18 cellular contexts compared by ENCODE assay signal in the genomic region with DNA sequence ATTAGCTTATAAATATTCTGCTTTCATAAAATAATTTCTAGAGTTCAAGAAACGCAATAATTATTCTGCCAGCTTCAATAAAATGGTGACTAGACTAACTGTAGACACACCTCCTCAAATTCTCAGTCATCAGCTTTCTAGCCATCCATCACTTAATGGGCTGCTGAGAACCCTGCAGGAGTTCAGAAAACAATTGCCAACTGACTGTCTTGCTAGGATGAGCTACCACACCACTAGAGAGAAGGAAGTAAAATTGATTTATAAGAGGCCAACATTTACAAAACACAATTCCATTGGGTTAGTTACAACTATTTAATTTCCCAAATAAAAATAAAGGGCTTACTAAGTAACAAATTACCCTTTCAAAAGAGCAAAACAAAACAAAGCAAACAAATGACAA.
DNase-seq lines count a peak whose midpoint lies in the region; ATAC-seq and TF ChIP-seq lines count a peak whose summit lies in the region.
"Had no signal": no experiment of that assay in that cellular context is flagged by ENCODE, and none has a peak within 500 bp of the region (broad histone marks: within the 10 kb centered on the region; RNA-seq: fewer than 3 reads in every experiment).

No MANE protein-coding gene starts in this region.

- no peaks in the 10 kb centered on the region for H3K9me2 ChIP-seq in SK-N-SH

- H3K4me2 ChIP-seq in SK-N-SH (peak overlapping the region; percentile 29; the same call in 1 of the 2 replicates), smooth muscle cell (no peak overlapping the region)

- H3K27me3 ChIP-seq in SK-N-SH (ENCODE audit: insufficient read depth) (no peaks in the 10 kb centered on the region), smooth muscle cell (ENCODE audit: low read depth) (no peaks in the 10 kb centered on the region), tibial nerve (no peaks in the 10 kb centered on the region)
- H3K27me3 ChIP-seq: heart left ventricle, left lung, testis had no signal

- 81% methylated on average over 1 of the region's 1 CpG for WGBS in SK-N-SH (ENCODE audit: low lambda C conversion rate)
- WGBS in smooth muscle cell (ENCODE audit: low lambda C conversion rate): 91% methylated on average over 1 of the region's 1 CpG
- 70 to 77% methylated on average over 1 of the region's 1 CpG for WGBS in tibial nerve, 2 donors

- H3K9ac ChIP-seq in SK-N-SH (peak overlapping the region; percentile 22; the same call in 1 of the 2 replicates), smooth muscle cell (ENCODE audit: low read depth) (no peak overlapping the region)

- peaks cover 10% of the 10 kb centered on the region for H3F3A ChIP-seq in SK-N-SH (replicated peaks; ENCODE audit: insufficient read depth)
- H3F3A ChIP-seq in smooth muscle cell (ENCODE audit: low read depth): no peaks in the 10 kb centered on the region

- H3K4me1 ChIP-seq in SK-N-SH (ENCODE audit: control insufficient read depth in 1 of 2, insufficient read depth in 2 of 2, low read depth in 1 of 2, low read length in 1 of 2): peaks cover 0 to 12% of the 10 kb centered on the region in 2 experiments; a peak in 1 of 4 replicates
- no peaks in the 10 kb centered on the region for H3K4me1 ChIP-seq in smooth muscle cell (ENCODE audit: low read depth)
- no peaks in the 10 kb centered on the region for H3K4me1 ChIP-seq in tibial nerve
- H3K4me1 ChIP-seq: heart left ventricle, left lung, testis had no signal

- TF ChIP-seq EP300 in SK-N-SH (IDR thresholded peaks at IDR 0.05; ENCODE audit: borderline replicate concordance in 1 of 2, low read depth in 1 of 2, low read length in 1 of 2) (no peak), tibial nerve (IDR thresholded peaks at IDR 0.05) (no peak)

- TF ChIP-seq POLR2A in tibial nerve (IDR thresholded peaks at IDR 0.05): no peak

- no peak for ATAC-seq in HG02678 (IDR thresholded peaks at IDR 0.05; ENCODE audit: unreplicated experiment)
- ATAC-seq: activated naive CD4-positive, alpha-beta T cell treated with anti-CD3 and anti-CD28 coated beads, Interleukin-2, amount 50 U/mL, for 72 hours; heart left ventricle; left lung had no signal

- H3K27ac ChIP-seq in SK-N-SH (ENCODE audit: low read depth in 2 of 2, low read length in 1 of 2): peak overlapping the region; percentile 67 to 90; a peak in 3 of 4 replicates
- H3K27ac ChIP-seq in smooth muscle cell (ENCODE audit: low read depth): peak overlapping the region; percentile 34
- H3K27ac ChIP-seq in tibial nerve: no peak overlapping the region
- H3K27ac ChIP-seq: heart left ventricle, testis had no signal

- TF ChIP-seq CTCF in SK-N-SH (IDR thresholded peaks at IDR 0.05) (no peak), smooth muscle cell (IDR thresholded peaks at IDR 0.05; ENCODE audit: borderline replicate concordance, insufficient read depth, poor library complexity, severe bottlenecking) (no peak), tibial nerve (IDR thresholded peaks at IDR 0.05) (no peak)

- no peaks in the 10 kb centered on the region for H3K79me2 ChIP-seq in SK-N-SH (ENCODE audit: insufficient read depth)
- no peaks in the 10 kb centered on the region for H3K79me2 ChIP-seq in smooth muscle cell (ENCODE audit: low read depth)

- H3K9me3 ChIP-seq in SK-N-SH (peaks cover 8% of the 10 kb centered on the region), smooth muscle cell (replicated peaks; ENCODE audit: low read depth) (no peaks in the 10 kb centered on the region), tibial nerve (peaks cover 0 to 23% (median 6%) of the 10 kb centered on the region in 4 donors)
- H3K9me3 ChIP-seq: testis had no signal

- 0 out of 2 replicates have a peak overlapping the region, but pooled peaks have one; percentile 80 for H2AFZ ChIP-seq in SK-N-SH (ENCODE audit: low read depth)
- no peak overlapping the region for H2AFZ ChIP-seq in smooth muscle cell (ENCODE audit: low read depth)

- H3K4me3 ChIP-seq in SK-N-SH (ENCODE audit: low read depth in 2 of 2, low read length in 1 of 2) (no peak overlapping the region), smooth muscle cell (no peak overlapping the region), tibial nerve (no peak overlapping the region)
- H3K4me3 ChIP-seq: heart left ventricle, left lung, testis had no signal

- CTCF ChIA-PET in SK-N-SH (lab: Yijun Ruan, JAX): interaction anchor here (1.2 kb wide), 1 partner anchor 434 kb away, joined by 3 read pairs; no protein-coding TSS in a partner anchor

- peaks cover 0 to 4% of the 10 kb centered on the region in 2 experiments for H3K36me3 ChIP-seq in SK-N-SH (replicated peaks in 1 of 2; ENCODE audit: control insufficient read depth in 1 of 2, insufficient read depth in 2 of 2, low read length in 1 of 2)
- no peaks in the 10 kb centered on the region for H3K36me3 ChIP-seq in smooth muscle cell (ENCODE audit: low read depth)
- no peaks in the 10 kb centered on the region for H3K36me3 ChIP-seq in tibial nerve
- H3K36me3 ChIP-seq: heart left ventricle, left lung had no signal

- POLR2A ChIA-PET in SK-N-SH (lab: Yijun Ruan, JAX): no interaction called here

- H4K20me1 ChIP-seq in SK-N-SH (ENCODE audit: insufficient read depth) (no peaks in the 10 kb centered on the region), smooth muscle cell (ENCODE audit: low read depth) (no peaks in the 10 kb centered on the region)

- peak; percentile 61 for DNase-seq in GM04504 (ENCODE audit: low read depth)
- DNase-seq in SK-N-SH: no peak
- DNase-seq in foreskin melanocyte: peak; percentile 63
- DNase-seq in smooth muscle cell (lab: John Stamatoyannopoulos, UW; ENCODE audit: unreplicated experiment): no peak
- DNase-seq in germinal center (ENCODE audit: low spot score): no peak
- no peak for DNase-seq in tibial nerve (ENCODE audit: low spot score in 2 of 2)
- DNase-seq: activated B cell treated with CpG ODN at 0.5 μM for 24 hours; activated CD8-positive, alpha-beta memory T cell treated with anti-CD3 and anti-CD28 coated beads, Interleukin-2, amount 50 U/mL, for 48 hours; CD4-positive, alpha-beta T cell; cerebellar nuclear complex; heart left ventricle; left lung; naive B cell; NCI-H2227 treated with DMSO at 0.1 percent for 48 hours; stimulated activated CD4-positive, alpha-beta T cell treated with anti-CD3 and anti-CD28 coated beads, Interleukin-1b, Interleukin-23, amount 100 ng/mL, for 48 hours; testis had no signal

- TF ChIP-seq RAD21 in SK-N-SH (IDR thresholded peaks at IDR 0.05; ENCODE audit: low read length): no peak

TF ChIP-seq in SK-N-SH, 30 proteins besides CTCF, POLR2A, EP300 and RAD21:
- TF ChIP-seq MXI1 (IDR thresholded peaks at IDR 0.05; ENCODE audit: low read depth, low read length) (no peak), NRF1 (IDR thresholded peaks at IDR 0.05; ENCODE audit: low read depth, low read length) (no peak), FOSL2 (IDR thresholded peaks at IDR 0.05; ENCODE audit: borderline replicate concordance, low read depth) (no peak), TAF1 (IDR thresholded peaks at IDR 0.05; ENCODE audit: borderline replicate concordance, low read depth, low read length) (no peak), GATA2 (CRISPR knock-in tag; IDR thresholded peaks at IDR 0.05) (no peak), SMC3 (IDR thresholded peaks at IDR 0.05; ENCODE audit: low read depth, low read length) (no peak)
- TF ChIP-seq, protein P1, sequence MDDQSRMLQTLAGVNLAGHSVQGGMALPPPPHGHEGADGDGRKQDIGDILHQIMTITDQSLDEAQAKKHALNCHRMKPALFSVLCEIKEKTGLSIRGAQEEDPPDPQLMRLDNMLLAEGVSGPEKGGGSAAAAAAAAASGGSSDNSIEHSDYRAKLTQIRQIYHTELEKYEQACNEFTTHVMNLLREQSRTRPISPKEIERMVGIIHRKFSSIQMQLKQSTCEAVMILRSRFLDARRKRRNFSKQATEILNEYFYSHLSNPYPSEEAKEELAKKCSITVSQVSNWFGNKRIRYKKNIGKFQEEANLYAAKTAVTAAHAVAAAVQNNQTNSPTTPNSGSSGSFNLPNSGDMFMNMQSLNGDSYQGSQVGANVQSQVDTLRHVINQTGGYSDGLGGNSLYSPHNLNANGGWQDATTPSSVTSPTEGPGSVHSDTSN (IDR thresholded peaks at IDR 0.05): peak; percentile 49

Comparison
In these comparisons a context has a peak if more than half of its experiments do, and no peak if none do; other contexts are left out.
1. DNase-seq: peak in GM04504 (single experiment) and foreskin melanocyte (single experiment); none in SK-N-SH (single experiment), smooth muscle cell (single experiment), germinal center (single experiment) and tibial nerve (0 of 2).
2. H3K27ac ChIP-seq: peak in SK-N-SH (2 of 2) and smooth muscle cell (single experiment); none in tibial nerve (0 of 4).